1 cellular context compared by ENCODE assay signal in the genomic region with DNA sequence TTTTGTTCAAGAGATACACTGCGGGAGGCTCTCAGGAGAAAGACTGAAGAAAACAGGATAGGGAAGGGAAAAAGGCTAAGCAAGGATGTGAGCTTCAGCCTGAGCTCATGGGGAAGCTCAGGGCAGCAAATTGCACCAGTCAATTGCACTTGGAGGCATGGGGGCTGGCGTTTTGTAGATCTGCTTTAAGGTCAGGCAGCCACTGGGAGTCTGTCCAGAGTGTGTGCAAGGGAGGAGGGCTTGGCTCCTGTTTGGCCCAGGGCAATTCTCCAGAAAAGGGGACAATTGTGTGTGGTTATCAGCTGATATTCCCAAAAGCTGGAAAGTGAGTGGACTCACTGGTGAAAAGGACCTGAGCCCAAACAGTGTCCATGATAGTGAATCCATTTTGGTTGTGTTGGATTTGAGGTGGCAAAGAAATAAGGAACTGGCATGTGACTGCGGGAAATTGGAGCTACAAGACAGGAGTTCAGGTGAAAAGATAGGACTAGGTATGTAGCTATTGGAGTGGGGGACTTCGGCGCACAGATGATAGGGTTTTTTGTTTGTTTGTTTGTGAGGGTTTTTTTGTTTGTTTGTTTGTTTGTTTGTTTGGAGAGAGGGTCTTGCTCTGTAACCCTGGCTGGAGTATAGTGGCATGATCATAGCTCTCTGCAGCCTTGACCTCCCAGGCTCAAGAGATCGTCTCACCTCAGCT.
TF ChIP-seq lines count a peak whose summit lies in the region.

No MANE protein-coding gene starts in this region.

TF ChIP-seq in WTC11, 78 proteins besides CTCF, POLR2A, EP300 and RAD21 (continued from another document):
- no peak for TF ChIP-seq ETV6 (CRISPR knock-in tag; IDR thresholded peaks at IDR 0.05)
- TF ChIP-seq, protein P1, sequence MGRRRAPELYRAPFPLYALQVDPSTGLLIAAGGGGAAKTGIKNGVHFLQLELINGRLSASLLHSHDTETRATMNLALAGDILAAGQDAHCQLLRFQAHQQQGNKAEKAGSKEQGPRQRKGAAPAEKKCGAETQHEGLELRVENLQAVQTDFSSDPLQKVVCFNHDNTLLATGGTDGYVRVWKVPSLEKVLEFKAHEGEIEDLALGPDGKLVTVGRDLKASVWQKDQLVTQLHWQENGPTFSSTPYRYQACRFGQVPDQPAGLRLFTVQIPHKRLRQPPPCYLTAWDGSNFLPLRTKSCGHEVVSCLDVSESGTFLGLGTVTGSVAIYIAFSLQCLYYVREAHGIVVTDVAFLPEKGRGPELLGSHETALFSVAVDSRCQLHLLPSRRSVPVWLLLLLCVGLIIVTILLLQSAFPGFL (CRISPR knock-in tag; IDR thresholded peaks at IDR 0.05; ENCODE audit: borderline replicate concordance) = no peak
